In the genomic region with DNA sequence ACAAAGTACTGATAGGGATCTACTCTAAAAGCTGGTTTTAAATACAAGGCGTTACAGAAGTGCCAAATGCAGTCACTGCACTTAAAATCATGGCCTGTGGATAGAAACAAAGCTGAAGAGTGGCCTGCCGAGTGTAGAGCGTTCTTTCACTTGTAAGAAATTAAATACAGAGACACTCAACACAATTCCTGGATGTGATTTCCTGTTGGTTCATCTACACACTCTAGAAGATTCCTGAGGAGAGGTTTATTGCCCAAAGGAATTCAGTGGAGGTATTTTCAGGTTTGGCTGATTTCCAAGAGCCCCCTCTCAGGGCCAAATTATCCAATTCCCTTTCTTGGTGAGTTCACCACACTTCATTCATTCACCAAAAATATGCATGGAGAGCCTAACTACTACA, we compare ENCODE assay signal across 15 cellular contexts. TPM values are rescaled to one million over a fixed set of nuclear protein-coding genes. Genes with fewer than 3 reads are reported as not detected.
DNase-seq lines count a peak whose midpoint lies in the region; ATAC-seq and TF ChIP-seq lines count a peak whose summit lies in the region.
"Had no signal": no experiment of that assay in that cellular context is flagged by ENCODE, and none has a peak within 500 bp of the region (broad histone marks: within the 10 kb centered on the region; RNA-seq: fewer than 3 reads in every experiment).

No MANE protein-coding gene starts in this region.

- TF ChIP-seq EP300 in upper lobe of left lung (IDR thresholded peaks at IDR 0.05) = no peak

- H3K27ac Mint-ChIP-seq in chondrocyte (ENCODE audit: unreplicated experiment) = peak overlapping the region; percentile 92
- H3K27ac Mint-ChIP-seq in activated T-cell treated with anti-CD3 and anti-CD28 coated beads, Interleukin-2, amount 50 U/mL, for 24 hours = no peak overlapping the region
- H3K27ac Mint-ChIP-seq: GM23338 had no signal

- no peak for TF ChIP-seq POLR2A in upper lobe of left lung (IDR thresholded peaks at IDR 0.05)

- H3K27me3 Mint-ChIP-seq in chondrocyte (ENCODE audit: low read depth) = no peaks in the 10 kb centered on the region
- no peaks in the 10 kb centered on the region for H3K27me3 Mint-ChIP-seq in activated T-cell treated with anti-CD3 and anti-CD28 coated beads, Interleukin-2, amount 50 U/mL, for 24 hours

- H3K36me3 ChIP-seq in left ventricle myocardium inferior (no peaks in the 10 kb centered on the region), mesodermal cell (ENCODE audit: control insufficient read depth, insufficient read depth, low read length) (peaks cover 9% of the 10 kb centered on the region), upper lobe of left lung (no peaks in the 10 kb centered on the region)
- H3K36me3 ChIP-seq: vagina had no signal

- TF ChIP-seq CTCF in left ventricle myocardium inferior (IDR thresholded peaks at IDR 0.05; ENCODE audit: borderline replicate concordance) = no peak
- TF ChIP-seq CTCF in chondrocyte (IDR thresholded peaks at IDR 0.05) = no peak
- TF ChIP-seq CTCF in upper lobe of left lung (IDR thresholded peaks at IDR 0.05) = no peak

- intact Hi-C loops in left ventricle myocardium inferior (cut with micrococcal nuclease) (no loop called here), right cardiac atrium (cut with DNase I) (no loop called here)

- H3K4me3 Mint-ChIP-seq in chondrocyte (ENCODE audit: unreplicated experiment) = peak overlapping the region; percentile 3
- H3K4me3 Mint-ChIP-seq in activated T-cell treated with anti-CD3 and anti-CD28 coated beads, Interleukin-2, amount 50 U/mL, for 24 hours = no peak overlapping the region
- H3K4me3 Mint-ChIP-seq: GM23338 had no signal

- H3K9me3 Mint-ChIP-seq in chondrocyte (ENCODE audit: low read depth) = no peaks in the 10 kb centered on the region
- no peaks in the 10 kb centered on the region for H3K9me3 Mint-ChIP-seq in activated T-cell treated with anti-CD3 and anti-CD28 coated beads, Interleukin-2, amount 50 U/mL, for 24 hours
- H3K9me3 Mint-ChIP-seq: GM23338 had no signal

- no peaks in the 10 kb centered on the region for H3K36me3 Mint-ChIP-seq in chondrocyte (ENCODE audit: low read depth)
- no peaks in the 10 kb centered on the region for H3K36me3 Mint-ChIP-seq in activated T-cell treated with anti-CD3 and anti-CD28 coated beads, Interleukin-2, amount 50 U/mL, for 24 hours (ENCODE audit: low read depth)

- H3K4me1 Mint-ChIP-seq in chondrocyte (ENCODE audit: low read depth) = peaks cover 86% of the 10 kb centered on the region
- no peaks in the 10 kb centered on the region for H3K4me1 Mint-ChIP-seq in activated T-cell treated with anti-CD3 and anti-CD28 coated beads, Interleukin-2, amount 50 U/mL, for 24 hours (ENCODE audit: low read depth)

- ATAC-seq in right cardiac atrium = no peak
- ATAC-seq in upper lobe of left lung (ENCODE audit: low FRiP score in 2 of 2) = no peak
- ATAC-seq in GM18511 (IDR thresholded peaks at IDR 0.05; ENCODE audit: unreplicated experiment) = no peak
- ATAC-seq: GM23338 had no signal

- 55% methylated on average over 3 of the region's 3 CpGs for WGBS in right cardiac atrium
- 77% methylated on average over 3 of the region's 3 CpGs; no CpG with 5 or more reads in 1 of the 2 experiments for WGBS in mesodermal cell (ENCODE audit: insufficient coverage in 2 of 2), 2 experiments
- whole genome bisulfite sequencing in upper lobe of left lung, 2 donors = 27 to 36% methylated on average over 3 of the region's 3 CpGs

- no peaks in the 10 kb centered on the region for H3K9me3 ChIP-seq in left ventricle myocardium inferior (replicated peaks)
- no peaks in the 10 kb centered on the region for H3K9me3 ChIP-seq in right cardiac atrium (ENCODE audit: control insufficient read depth, low read length)
- no peaks in the 10 kb centered on the region for H3K9me3 ChIP-seq in mesodermal cell (ENCODE audit: control insufficient read depth, low read length)
- H3K9me3 ChIP-seq in upper lobe of left lung = no peaks in the 10 kb centered on the region
- H3K9me3 ChIP-seq: vagina had no signal

- H3K4me1 ChIP-seq in left ventricle myocardium inferior (peaks cover 67% of the 10 kb centered on the region), right cardiac atrium (ENCODE audit: control insufficient read depth, insufficient read depth, low read length) (peaks cover 5% of the 10 kb centered on the region), mesodermal cell (ENCODE audit: control insufficient read depth, insufficient read depth, low read length, poor library complexity, severe bottlenecking) (peaks cover 43% of the 10 kb centered on the region), upper lobe of left lung (peaks cover 19 to 26% (median 22%) of the 10 kb centered on the region in 4 donors)

- H3K27ac ChIP-seq in left ventricle myocardium inferior (replicated peaks) (peak overlapping the region; percentile 31), right cardiac atrium (ENCODE audit: low read length) (no peak overlapping the region), mesodermal cell (ENCODE audit: low read depth, low read length, severe bottlenecking) (peak overlapping the region; percentile 6), upper lobe of left lung (peak overlapping the region; percentile 52 to 79 (median 56))
- H3K27ac ChIP-seq: vagina, VCaP had no signal

- no peaks in the 10 kb centered on the region for H3K27me3 ChIP-seq in left ventricle myocardium inferior (ENCODE audit: low read depth)
- H3K27me3 ChIP-seq in right cardiac atrium (ENCODE audit: control insufficient read depth, insufficient read depth) = no peaks in the 10 kb centered on the region
- H3K27me3 ChIP-seq in upper lobe of left lung = no peaks in the 10 kb centered on the region
- H3K27me3 ChIP-seq: vagina had no signal

- no peak overlapping the region for H3K4me3 ChIP-seq in left ventricle myocardium inferior
- no peak overlapping the region for H3K4me3 ChIP-seq in right cardiac atrium (ENCODE audit: low read length)
- H3K4me3 ChIP-seq in mesodermal cell (ENCODE audit: extremely low read depth, insufficient read depth, low read length, poor library complexity, severe bottlenecking) = no peak overlapping the region
- no peak overlapping the region for H3K4me3 ChIP-seq in upper lobe of left lung
- H3K4me3 ChIP-seq: GM23338, vagina had no signal

- no peak for DNase-seq in left ventricle myocardium inferior
- no peak for DNase-seq in right cardiac atrium
- DNase-seq in chondrocyte (ENCODE audit: low spot score) = no peak
- no peak for DNase-seq in upper lobe of left lung
- DNase-seq in NCI-H2171 treated with DMSO at 0.1 percent for 48 hours (lab: John Stamatoyannopoulos, UW) = no peak
- DNase-seq in activated T-cell treated with anti-CD3 and anti-CD28 coated beads, Interleukin-2, amount 50 U/mL, for 24 hours = no peak
- DNase-seq: ACHN, amygdala, DMS 273 treated with DMSO at 0.1 percent for 48 hours, NCI-H774 had no signal

RNA-seq across cellular contexts. Expression of a gene that starts 51.4 kb away (rescaled TPM):
- 62.6 TPM for total RNA-seq in left ventricle myocardium inferior
- total RNA-seq in right cardiac atrium = 10 to 100 TPM; 34.7 to 53.7 (median 44.0) TPM
- polyA plus RNA-seq in right cardiac atrium = 61.0 TPM
- total RNA-seq in chondrocyte = 7.1 to 10.6 TPM (median 7.5 TPM) in 3 replicates
- polyA plus RNA-seq in mesodermal cell (2013, experiment 1 of 2) = 20.6 TPM
- 14.4 TPM for polyA plus RNA-seq in mesodermal cell (2013, experiment 2 of 2)
- 10 to 100 TPM in 3 of 6 donors, 1 to 10 TPM in 3; 6.3 to 28.7 (median 9.5) TPM for total RNA-seq in upper lobe of left lung
